21 cellular contexts compared by ENCODE assay signal in genomic region chr9:117809751-117810150, GRCh38.
DNase-seq lines count a peak whose midpoint lies in the region; ATAC-seq and TF ChIP-seq lines count a peak whose summit lies in the region.
"Had no signal": no experiment of that assay in that cellular context is flagged by ENCODE, and none has a peak within 500 bp of the region (broad histone marks: within the 10 kb centered on the region; RNA-seq: fewer than 3 reads in every experiment).

No MANE protein-coding gene starts in this region.

- H2BK15ac ChIP-seq in mesendoderm (replicated peaks; ENCODE audit: low read depth) = no peak overlapping the region

- H3K79me1 ChIP-seq in mesendoderm (ENCODE audit: low read length) = no peaks in the 10 kb centered on the region

- peak; percentile 73 for ATAC-seq in WTC11
- no peak for ATAC-seq in activated T-helper 17 cell treated with anti-CD3 and anti-CD28 coated beads, Interleukin-2, amount 50 U/mL, for 72 hours (replicated peaks)
- ATAC-seq: HCT116, HepG2 had no signal

- peaks cover 9% of the 10 kb centered on the region for H3K4me1 Mint-ChIP-seq in WTC11
- no peaks in the 10 kb centered on the region for H3K4me1 Mint-ChIP-seq in activated T-helper 17 cell treated with anti-CD3 and anti-CD28 coated beads, Interleukin-2, amount 50 U/mL, for 72 hours
- H3K4me1 Mint-ChIP-seq: CD4-positive, CD25-positive, alpha-beta regulatory T cell; IgD-negative memory B cell had no signal

- no peak overlapping the region for H4K8ac ChIP-seq in mesendoderm (ENCODE audit: low read depth, low read length)

- H3K9me3 ChIP-seq in sigmoid colon (no peaks in the 10 kb centered on the region), left ventricle myocardium inferior (replicated peaks) (no peaks in the 10 kb centered on the region), smooth muscle cell (replicated peaks; ENCODE audit: low read depth) (no peaks in the 10 kb centered on the region)
- H3K9me3 ChIP-seq: BE2C had no signal

- H3K4me3 ChIP-seq in NB4 (ENCODE audit: low read depth, low read length) = no peak overlapping the region
- H3K4me3 ChIP-seq in mesendoderm (ENCODE audit: low read length) = no peak overlapping the region
- H3K4me3 ChIP-seq in sigmoid colon = no peak overlapping the region
- no peak overlapping the region for H3K4me3 ChIP-seq in left ventricle myocardium inferior
- H3K4me3 ChIP-seq in smooth muscle cell = no peak overlapping the region

- H4K5ac ChIP-seq in mesendoderm (ENCODE audit: low read length) = no peak overlapping the region

- no peak overlapping the region for H2BK120ac ChIP-seq in mesendoderm (ENCODE audit: low read depth, low read length)

- WGBS in mesendoderm (ENCODE audit: extremely low coverage, insufficient coverage, low lambda C conversion rate) = no CpG with 5 or more reads among the region's 4 CpGs
- WGBS in sigmoid colon, 2 donors = 78 to 92% methylated on average over 4 of the region's 4 CpGs
- WGBS in smooth muscle cell (ENCODE audit: low lambda C conversion rate) = 90% methylated on average over 4 of the region's 4 CpGs

- no peak overlapping the region for H2AFZ ChIP-seq in smooth muscle cell (ENCODE audit: low read depth)

- H3K9ac ChIP-seq in mesendoderm (ENCODE audit: low read length) = no peak overlapping the region
- H3K9ac ChIP-seq in smooth muscle cell (ENCODE audit: low read depth) = no peak overlapping the region

- H3K27ac Mint-ChIP-seq in WTC11 = no peak overlapping the region
- H3K27ac Mint-ChIP-seq in activated T-helper 17 cell treated with anti-CD3 and anti-CD28 coated beads, Interleukin-2, amount 50 U/mL, for 72 hours = no peak overlapping the region
- H3K27ac Mint-ChIP-seq: CD4-positive, CD25-positive, alpha-beta regulatory T cell; CD8-positive, alpha-beta memory T cell; HFFc6; IgD-negative memory B cell had no signal

- no peaks in the 10 kb centered on the region for H3F3A ChIP-seq in smooth muscle cell (ENCODE audit: low read depth)

- POLR2A ChIA-PET in WTC11 (lab: Charles Lee) = no interaction called here

- H3K27me3 ChIP-seq in mesendoderm (ENCODE audit: insufficient read depth, low read length, poor library complexity) (no peaks in the 10 kb centered on the region), sigmoid colon (peaks cover 0 to 6% (median 0%) of the 10 kb centered on the region in 3 donors), left ventricle myocardium inferior (ENCODE audit: low read depth) (no peaks in the 10 kb centered on the region), smooth muscle cell (ENCODE audit: low read depth) (no peaks in the 10 kb centered on the region)
- H3K27me3 ChIP-seq: BE2C had no signal

- no peak overlapping the region for H2BK5ac ChIP-seq in mesendoderm (ENCODE audit: low read length)

- H3K36me3 ChIP-seq in mesendoderm (ENCODE audit: control insufficient read depth, insufficient read depth, low read length) (no peaks in the 10 kb centered on the region), sigmoid colon (no peaks in the 10 kb centered on the region), left ventricle myocardium inferior (no peaks in the 10 kb centered on the region), smooth muscle cell (ENCODE audit: low read depth) (no peaks in the 10 kb centered on the region)
- H3K36me3 ChIP-seq: BE2C had no signal

- H3K79me2 ChIP-seq in mesendoderm (ENCODE audit: control insufficient read depth, insufficient read depth, low read length) = no peaks in the 10 kb centered on the region
- H3K79me2 ChIP-seq in smooth muscle cell (ENCODE audit: low read depth) = no peaks in the 10 kb centered on the region

- TF ChIP-seq POLR2A in NB4 (IDR thresholded peaks at IDR 0.05; ENCODE audit: extremely low read depth, insufficient read length) (no peak), sigmoid colon (IDR thresholded peaks at IDR 0.05) (no peak)

- no peak overlapping the region for H3K23ac ChIP-seq in mesendoderm (ENCODE audit: low read length)

- CTCF ChIA-PET in WTC11 (lab: Charles Lee) = no interaction called here

- H4K20me1 ChIP-seq in smooth muscle cell (ENCODE audit: low read depth) = no peaks in the 10 kb centered on the region

- TF ChIP-seq CTCF in NB4 (IDR thresholded peaks at IDR 0.05; ENCODE audit: low read depth, low read length) (no peak), WTC11 (IDR thresholded peaks at IDR 0.05) (no peak), sigmoid colon (IDR thresholded peaks at IDR 0.05) (no peak), left ventricle myocardium inferior (IDR thresholded peaks at IDR 0.05; ENCODE audit: borderline replicate concordance) (no peak), smooth muscle cell (IDR thresholded peaks at IDR 0.05; ENCODE audit: borderline replicate concordance, insufficient read depth, poor library complexity, severe bottlenecking) (no peak)

- no peak overlapping the region for H2AK5ac ChIP-seq in mesendoderm (ENCODE audit: low read length)

- H3K4me3 Mint-ChIP-seq in WTC11 = no peak overlapping the region
- no peak overlapping the region for H3K4me3 Mint-ChIP-seq in activated T-helper 17 cell treated with anti-CD3 and anti-CD28 coated beads, Interleukin-2, amount 50 U/mL, for 72 hours
- H3K4me3 Mint-ChIP-seq: CD4-positive, CD25-positive, alpha-beta regulatory T cell; CD8-positive, alpha-beta memory T cell; HFFc6; IgD-negative memory B cell had no signal

- no peak overlapping the region for H3K4ac ChIP-seq in mesendoderm (ENCODE audit: low read depth, low read length)

- intact Hi-C loops in sigmoid colon (cut with DNase I) (no loop called here), left ventricle myocardium inferior (cut with micrococcal nuclease) (no loop called here)

- H3K9me3 Mint-ChIP-seq in WTC11 = peaks cover 5% of the 10 kb centered on the region
- peaks cover 5% of the 10 kb centered on the region for H3K9me3 Mint-ChIP-seq in activated T-helper 17 cell treated with anti-CD3 and anti-CD28 coated beads, Interleukin-2, amount 50 U/mL, for 72 hours
- H3K9me3 Mint-ChIP-seq: HFFc6 had no signal

- H3K36me3 Mint-ChIP-seq in WTC11 = no peaks in the 10 kb centered on the region
- H3K36me3 Mint-ChIP-seq in activated T-helper 17 cell treated with anti-CD3 and anti-CD28 coated beads, Interleukin-2, amount 50 U/mL, for 72 hours (ENCODE audit: low read depth) = no peaks in the 10 kb centered on the region
- H3K36me3 Mint-ChIP-seq: CD4-positive, CD25-positive, alpha-beta regulatory T cell; IgD-negative memory B cell had no signal

- H3K18ac ChIP-seq in mesendoderm (ENCODE audit: low read length) = no peak overlapping the region

- DNase-seq in NB4 (ENCODE audit: low read depth) (peak; percentile 1), WTC11 (ENCODE audit: low spot score) (no peak), mesendoderm (peak; percentile 5), sigmoid colon (no peak), left ventricle myocardium inferior (no peak), smooth muscle cell (lab: John Stamatoyannopoulos, UW; ENCODE audit: unreplicated experiment) (no peak)
- DNase-seq: ACHN; BE2C; C1 segment of cervical spinal cord; CD4-positive, CD25-positive, alpha-beta regulatory T cell; CD8-positive, alpha-beta memory T cell; COR-L47; DMS 273 treated with DMSO at 0.1 percent for 48 hours; DMS53; DND-41; EL; HFFc6 had no signal

- H3K4me2 ChIP-seq in mesendoderm (ENCODE audit: low read length) = no peak overlapping the region
- H3K4me2 ChIP-seq in smooth muscle cell = no peak overlapping the region

- H3K27me3 Mint-ChIP-seq in WTC11 (ENCODE audit: low read depth) = no peaks in the 10 kb centered on the region
- H3K27me3 Mint-ChIP-seq in activated T-helper 17 cell treated with anti-CD3 and anti-CD28 coated beads, Interleukin-2, amount 50 U/mL, for 72 hours = peaks cover 20% of the 10 kb centered on the region

- no peak for TF ChIP-seq EP300 in sigmoid colon (IDR thresholded peaks at IDR 0.05)

- H3K4me1 ChIP-seq in mesendoderm (ENCODE audit: control insufficient read depth, low read depth, low read length) = no peaks in the 10 kb centered on the region
- no peaks in the 10 kb centered on the region for H3K4me1 ChIP-seq in sigmoid colon
- no peaks in the 10 kb centered on the region for H3K4me1 ChIP-seq in left ventricle myocardium inferior
- H3K4me1 ChIP-seq in smooth muscle cell (ENCODE audit: low read depth) = no peaks in the 10 kb centered on the region
- H3K4me1 ChIP-seq: BE2C had no signal

- H3K27ac ChIP-seq in mesendoderm (ENCODE audit: low read depth, low read length) (no peak overlapping the region), sigmoid colon (no peak overlapping the region), left ventricle myocardium inferior (replicated peaks) (no peak overlapping the region), smooth muscle cell (ENCODE audit: low read depth) (no peak overlapping the region)

- H3K56ac ChIP-seq in mesendoderm (ENCODE audit: low read length) = no peak overlapping the region

TF ChIP-seq in WTC11, 78 proteins besides CTCF, POLR2A, EP300 and RAD21 (continues in another document):
- TF ChIP-seq KAT7 (CRISPR knock-in tag; IDR thresholded peaks at IDR 0.05; ENCODE audit: borderline replicate concordance) = no peak
- no peak for TF ChIP-seq ARID4B (CRISPR knock-in tag; IDR thresholded peaks at IDR 0.05; ENCODE audit: borderline replicate concordance)

Comparison
In these comparisons a context has a peak if more than half of its experiments do, and no peak if none do; other contexts are left out.
1. DNase-seq: peak in NB4 (single experiment) and mesendoderm (single experiment); none in WTC11 (single experiment), sigmoid colon (single experiment), left ventricle myocardium inferior (single experiment) and smooth muscle cell (single experiment).